1 cellular context compared by ENCODE assay signal in genomic region chr12:92535961-92536360, GRCh38.
TF ChIP-seq lines count a peak whose summit lies in the region.

No MANE protein-coding gene starts in this region.

TF ChIP-seq in HepG2, 621 proteins besides CTCF, POLR2A, EP300 and RAD21 (continued from another document):
- TF ChIP-seq ZUFSP (CRISPR knock-in tag; IDR thresholded peaks at IDR 0.05; ENCODE audit: borderline replicate concordance) (no peak), KLF6 (CRISPR knock-in tag; IDR thresholded peaks at IDR 0.05) (no peak), JARID2 (CRISPR knock-in tag; IDR thresholded peaks at IDR 0.05; ENCODE audit: insufficient replicate concordance) (no peak), NR3C1 (CRISPR knock-in tag; IDR thresholded peaks at IDR 0.05) (no peak), TAF1 (CRISPR knock-in tag; IDR thresholded peaks at IDR 0.05) (no peak), IRF2 (CRISPR knock-in tag; IDR thresholded peaks at IDR 0.05) (no peak), SCMH1 (CRISPR knock-in tag; IDR thresholded peaks at IDR 0.05; ENCODE audit: borderline replicate concordance) (no peak)
